Comparison of ENCODE assay signal across 24 cellular contexts in genomic region chr1:204573563-204573925, GRCh38. TPM values are rescaled to one million over a fixed set of nuclear protein-coding genes. Genes with fewer than 3 reads are reported as not detected.
DNase-seq lines count a peak whose midpoint lies in the region; ATAC-seq and TF ChIP-seq lines count a peak whose summit lies in the region.
"Had no signal": no experiment of that assay in that cellular context is flagged by ENCODE, and none has a peak within 500 bp of the region (broad histone marks: within the 10 kb centered on the region; RNA-seq: fewer than 3 reads in every experiment).

No MANE protein-coding gene starts in this region.

- H3K27ac Mint-ChIP-seq in MCF 10A (ENCODE audit: low read depth, unreplicated experiment): no peak overlapping the region
- H3K27ac Mint-ChIP-seq in type B pancreatic cell: peak overlapping the region; percentile 75
- H3K27ac Mint-ChIP-seq: activated CD4-positive, alpha-beta memory T cell treated with anti-CD3 and anti-CD28 coated beads, Interleukin-2, amount 10 ng/mL, durations not matched to agents 7 days and 5 days; activated naive CD8-positive, alpha-beta T cell treated with anti-CD3 and anti-CD28 coated beads for 36 hours; activated T-cell treated with anti-CD3 and anti-CD28 coated beads, Interleukin-2, amount 50 U/mL, for 72 hours had no signal

- ATAC-seq in Panc1: peak; percentile 23; the same call in 1 of the 2 replicates
- ATAC-seq in HG03378 (IDR thresholded peaks at IDR 0.05; ENCODE audit: unreplicated experiment): no peak
- ATAC-seq: activated T-cell treated with anti-CD3 and anti-CD28 coated beads, Interleukin-2, amount 50 U/mL, for 72 hours; effector memory CD8-positive, alpha-beta T cell; stimulated activated naive CD8-positive, alpha-beta T cell treated with anti-CD3 and anti-CD28 coated beads, Interleukin-15, amount 100 ng/mL, for 72 hours had no signal

- no peaks in the 10 kb centered on the region for H3K9me3 ChIP-seq in breast epithelium
- no peaks in the 10 kb centered on the region for H3K9me3 ChIP-seq in Panc1 (ENCODE audit: control insufficient read depth, insufficient read depth, low read depth, low read length)
- H3K9me3 ChIP-seq: vagina had no signal

- no peak for TF ChIP-seq POLR2A in breast epithelium (IDR thresholded peaks at IDR 0.05)

- H3K36me3 ChIP-seq in breast epithelium (no peaks in the 10 kb centered on the region), Panc1 (ENCODE audit: control insufficient read depth, insufficient read depth, low read length) (no peaks in the 10 kb centered on the region)
- H3K36me3 ChIP-seq: vagina had no signal

- no peak overlapping the region for H3K4me3 Mint-ChIP-seq in MCF 10A (ENCODE audit: unreplicated experiment)
- H3K4me3 Mint-ChIP-seq in type B pancreatic cell: no peak overlapping the region
- H3K4me3 Mint-ChIP-seq: activated CD4-positive, alpha-beta memory T cell treated with anti-CD3 and anti-CD28 coated beads, Interleukin-2, amount 10 ng/mL, durations not matched to agents 7 days and 5 days; activated naive CD8-positive, alpha-beta T cell treated with anti-CD3 and anti-CD28 coated beads for 36 hours; activated T-cell treated with anti-CD3 and anti-CD28 coated beads, Interleukin-2, amount 50 U/mL, for 72 hours; CD8-positive, alpha-beta memory T cell; effector memory CD8-positive, alpha-beta T cell; nephron progenitor cell; stimulated activated naive CD8-positive, alpha-beta T cell treated with anti-CD3 and anti-CD28 coated beads, Interleukin-15, amount 100 ng/mL, for 72 hours had no signal

- DNase-seq in breast epithelium (ENCODE audit: low spot score in 2 of 2) (no peak), MCF 10A (ENCODE audit: unreplicated experiment) (no peak), Panc1 (ENCODE audit: low read depth, low spot score) (peak; percentile 57), epithelial cell of prostate (ENCODE audit: low read depth, low spot score) (no peak), type B pancreatic cell (ENCODE audit: extremely low spot score, unreplicated experiment) (no peak), G401 (ENCODE audit: low spot score) (no peak)
- DNase-seq in activated CD4-positive, alpha-beta T cell treated with anti-CD3 and anti-CD28 coated beads, Interleukin-2, amount 50 U/mL, for 1 hour: no peak
- DNase-seq: ACHN; activated CD4-positive, alpha-beta memory T cell treated with anti-CD3 and anti-CD28 coated beads, Interleukin-2, amount 10 ng/mL, durations not matched to agents 7 days and 5 days; activated naive CD8-positive, alpha-beta T cell treated with anti-CD3 and anti-CD28 coated beads for 36 hours; activated T-cell treated with anti-CD3 and anti-CD28 coated beads, Interleukin-2, amount 50 U/mL, for 72 hours; caudate nucleus; CD8-positive, alpha-beta memory T cell; effector memory CD8-positive, alpha-beta T cell; foreskin melanocyte; GOT3; MM.1S; NCI-H2029; NCI-H524; nephron progenitor cell; OCI-M1; stimulated activated naive CD8-positive, alpha-beta T cell treated with anti-CD3 and anti-CD28 coated beads, Interleukin-15, amount 100 ng/mL, for 72 hours had no signal

- TF ChIP-seq CTCF in breast epithelium (IDR thresholded peaks at IDR 0.05) (no peak), MCF 10A (IDR thresholded peaks at IDR 0.05; ENCODE audit: unreplicated experiment) (no peak), Panc1 (IDR thresholded peaks at IDR 0.05) (no peak), type B pancreatic cell (conservative IDR thresholded peaks at IDR 0.05) (no peak)

- no TSS peak for BruUV-seq in MCF 10A (replicated peaks; lab: Mats Ljungman, UMichigan)
- BruUV-seq in Panc1 (replicated peaks; lab: Mats Ljungman, UMichigan): no TSS peak

- H3K9me3 Mint-ChIP-seq in MCF 10A (ENCODE audit: unreplicated experiment): no peaks in the 10 kb centered on the region
- no peaks in the 10 kb centered on the region for H3K9me3 Mint-ChIP-seq in type B pancreatic cell
- H3K9me3 Mint-ChIP-seq: activated CD4-positive, alpha-beta memory T cell treated with anti-CD3 and anti-CD28 coated beads, Interleukin-2, amount 10 ng/mL, durations not matched to agents 7 days and 5 days; activated naive CD8-positive, alpha-beta T cell treated with anti-CD3 and anti-CD28 coated beads for 36 hours; activated T-cell treated with anti-CD3 and anti-CD28 coated beads, Interleukin-2, amount 50 U/mL, for 72 hours; CD8-positive, alpha-beta memory T cell; effector memory CD8-positive, alpha-beta T cell; nephron progenitor cell; stimulated activated naive CD8-positive, alpha-beta T cell treated with anti-CD3 and anti-CD28 coated beads, Interleukin-15, amount 100 ng/mL, for 72 hours had no signal

- peaks cover under 1% of the 10 kb centered on the region for H3K4me1 Mint-ChIP-seq in MCF 10A (ENCODE audit: insufficient read depth, unreplicated experiment)
- H3K4me1 Mint-ChIP-seq in type B pancreatic cell (ENCODE audit: unreplicated experiment): peaks cover 57% of the 10 kb centered on the region

- H3K4me1 ChIP-seq in breast epithelium: no peaks in the 10 kb centered on the region
- no peaks in the 10 kb centered on the region for H3K4me1 ChIP-seq in Panc1 (ENCODE audit: control insufficient read depth, insufficient read depth, low read length)

- peaks cover 8% of the 10 kb centered on the region for H3K27me3 Mint-ChIP-seq in MCF 10A (ENCODE audit: insufficient read depth, unreplicated experiment)
- peaks cover 6% of the 10 kb centered on the region for H3K27me3 Mint-ChIP-seq in type B pancreatic cell
- H3K27me3 Mint-ChIP-seq: activated CD4-positive, alpha-beta memory T cell treated with anti-CD3 and anti-CD28 coated beads, Interleukin-2, amount 10 ng/mL, durations not matched to agents 7 days and 5 days; activated naive CD8-positive, alpha-beta T cell treated with anti-CD3 and anti-CD28 coated beads for 36 hours; effector memory CD8-positive, alpha-beta T cell; stimulated activated naive CD8-positive, alpha-beta T cell treated with anti-CD3 and anti-CD28 coated beads, Interleukin-15, amount 100 ng/mL, for 72 hours had no signal

- intact Hi-C loops in breast epithelium (cut with DNase I; ENCODE audit: low total_unique reads) (no loop called here), MCF 10A (cut with micrococcal nuclease) (no loop called here), Panc1 (cut with micrococcal nuclease; ENCODE audit: unreplicated experiment) (no loop called here)

- CTCF ChIA-PET in MCF 10A (lab: Yijun Ruan, JAX) (interaction anchor here (0.9 to 43.9 kb wide), 7 partner anchors 8 to 368 kb away, joined by 3 to 1156 read pairs (median 6); no protein-coding TSS in a partner anchor), Panc1 (lab: Charles Lee) (interaction anchor here (1.4 kb wide), 1 partner anchor 234 kb away, joined by 3 read pairs; no protein-coding TSS in a partner anchor)

- POLR2A ChIA-PET in MCF 10A (lab: Yijun Ruan, JAX): interaction anchor here (0.7 to 1.8 kb wide), 6 partner anchors 13 to 187 kb away, joined by 3 to 6 read pairs (median 3); no protein-coding TSS in a partner anchor
- POLR2A ChIA-PET in Panc1 (lab: Charles Lee): no interaction called here

- H3K36me3 Mint-ChIP-seq in MCF 10A (ENCODE audit: insufficient read depth, unreplicated experiment) (no peaks in the 10 kb centered on the region), type B pancreatic cell (no peaks in the 10 kb centered on the region)

- no peaks in the 10 kb centered on the region for H3K27me3 ChIP-seq in breast epithelium
- no peaks in the 10 kb centered on the region for H3K27me3 ChIP-seq in Panc1 (ENCODE audit: control insufficient read depth, insufficient read depth, low read length)
- H3K27me3 ChIP-seq: vagina had no signal

- peak overlapping the region; percentile 45 to 64 for H3K27ac ChIP-seq in breast epithelium
- no peak overlapping the region for H3K27ac ChIP-seq in Panc1 (ENCODE audit: low read length)
- H3K27ac ChIP-seq in epithelial cell of prostate: peak overlapping the region; percentile 53
- H3K27ac ChIP-seq: vagina had no signal

- in situ Hi-C loops in Panc1 (cut with HindIII; ENCODE audit: low pct_unique_long_range_greater_than_20kb, low sequenced_read_pairs) (no loop called here), G401 (cut with HindIII; ENCODE audit: low sequenced_read_pairs) (no loop called here)

- no peak overlapping the region for H3K4me3 ChIP-seq in breast epithelium
- no peak overlapping the region for H3K4me3 ChIP-seq in Panc1 (ENCODE audit: low read depth in 2 of 2, low read length in 2 of 2)
- H3K4me3 ChIP-seq: vagina had no signal

RNA-seq across cellular contexts. Expression of gene MDM4, which starts 57.3 kb away (rescaled TPM):
- 100 to 1,000 TPM in 2 of 3 donors, 10 to 100 TPM in 1; 63.5 to 128 (median 103) TPM for total RNA-seq in breast epithelium
- total RNA-seq in MCF 10A (2022): 162 and 174 TPM in 2 replicates
- total RNA-seq in Panc1 (2021; ENCODE audit: unreplicated experiment): 42.1 TPM
- polyA plus RNA-seq in Panc1 (2012; ENCODE audit: insufficient read length): 2.6 TPM
- total RNA-seq in type B pancreatic cell (ENCODE audit: low replicate concordance): 70.0 and 101 TPM in 2 replicates
- 6.1 and 7.7 TPM in 2 replicates for total RNA-seq in G401 (2014; rRNA removed; shearing (Covaris generic))
